ENCODE assay signal across 11 cellular contexts in the genomic region with DNA sequence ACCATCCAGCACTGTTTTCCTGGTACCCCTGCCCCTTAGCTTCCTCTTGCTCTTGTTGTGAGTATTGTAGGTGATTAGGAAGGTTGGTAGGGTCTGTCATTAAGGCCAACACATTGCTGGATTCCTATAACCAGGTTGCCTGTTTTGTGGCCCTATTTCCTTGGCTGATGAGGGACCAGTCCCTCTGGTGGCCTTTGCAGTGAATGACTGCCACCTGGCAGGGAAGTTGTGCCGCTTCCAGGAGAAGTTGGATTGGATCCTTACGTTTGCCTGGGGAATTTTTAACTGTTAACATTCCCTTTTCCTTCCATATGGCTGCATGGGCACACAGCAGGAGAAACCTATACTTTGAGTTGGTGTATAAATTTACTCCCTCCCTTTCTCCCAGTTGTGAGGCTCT. TPM values are rescaled to one million over a fixed set of nuclear protein-coding genes. Genes with fewer than 3 reads are reported as not detected.
DNase-seq lines count a peak whose midpoint lies in the region; ATAC-seq, FAIRE-seq and TF ChIP-seq lines count a peak whose summit lies in the region.
"Had no signal": no experiment of that assay in that cellular context is flagged by ENCODE, and none has a peak within 500 bp of the region (broad histone marks: within the 10 kb centered on the region; RNA-seq: fewer than 3 reads in every experiment).

No MANE protein-coding gene starts in this region.

- WGBS in GM12878 (ENCODE audit: insufficient coverage, insufficient replicate concordance, low lambda C conversion rate, missing lambda C conversion rate) = 76% methylated on average over 2 of the region's 2 CpGs
- 92% methylated on average over 2 of the region's 2 CpGs for WGBS in HepG2 (ENCODE audit: low lambda C conversion rate)

- TF ChIP-seq CTCF in BJ (IDR thresholded peaks at IDR 0.05; ENCODE audit: insufficient read depth, low read depth, low read length) (peak; percentile 29), GM12878 (IDR thresholded peaks at IDR 0.05 in 2 of 3, conservative IDR thresholded peaks at IDR 0.05 in 1 of 3; ENCODE audit: control insufficient read depth in 2 of 3, extremely low read depth in 1 of 3, insufficient read depth in 1 of 3, low read depth in 3 of 3, low read length in 3 of 3) (peak; percentile 17 to 39 (median 21); a peak in 3 of 6 replicates), HepG2 (CRISPR knock-in tag; IDR thresholded peaks at IDR 0.05) (peak; percentile 39)

- H2AFZ ChIP-seq in GM12878 (ENCODE audit: control insufficient read depth, low read depth, low read length) (no peak overlapping the region), HepG2 (ENCODE audit: low read length) (no peak overlapping the region)

- H4K20me1 ChIP-seq in GM12878 (ENCODE audit: control insufficient read depth, insufficient read depth) = no peaks in the 10 kb centered on the region
- no peaks in the 10 kb centered on the region for H4K20me1 ChIP-seq in HepG2 (ENCODE audit: insufficient read depth, low read length)

- POLR2A ChIA-PET in BJ (lab: Charles Lee) (no interaction called here), GM12878 (lab: Charles Lee) (no interaction called here), HepG2 (lab: Yijun Ruan, JAX) (no interaction called here)

- TF ChIP-seq RAD21 in GM12878 (IDR thresholded peaks at IDR 0.05; ENCODE audit: insufficient read depth, low read depth, low read length) (0 out of 2 replicates have a peak, but pooled peaks have one; percentile 8), HepG2 (CRISPR knock-in tag; IDR thresholded peaks at IDR 0.05) (peak; percentile 50; the same call in 1 of the 2 replicates)

- TF ChIP-seq POLR2A in GM12878 (IDR thresholded peaks at IDR 0.05; ENCODE audit: low read depth, low read length) (no peak), HepG2 (IDR thresholded peaks at IDR 0.05; ENCODE audit: insufficient read depth in 1 of 2, low read depth in 2 of 2, low read length in 2 of 2) (no peak)

- no peaks in the 10 kb centered on the region for H3K4me1 ChIP-seq in GM12878 (ENCODE audit: control insufficient read depth, insufficient read depth, low read length)
- no peaks in the 10 kb centered on the region for H3K4me1 ChIP-seq in HepG2 (ENCODE audit: insufficient read depth, low read length)

- SMC1A ChIA-PET in GM12878 (lab: Charles Lee; ENCODE audit: uncharacterized antibody, unreplicated experiment) = no interaction called here

- ATAC-seq in GM12878 (no peak), HepG2 (peak; percentile 77), HG03520 (IDR thresholded peaks at IDR 0.05; ENCODE audit: unreplicated experiment) (no peak)
- no peak for ATAC-seq in stimulated activated naive CD8-positive, alpha-beta T cell treated with anti-CD3 and anti-CD28 coated beads, Interleukin-15, Interleukin-2, amounts not matched to agents 100 U/mL and 50 U/mL, for 24 hours

- in situ Hi-C loops in GM12878 (cut with MboI) = no loop called here
- in situ Hi-C loops in HepG2 (cut with HindIII; ENCODE audit: extremely low pct_ligation_motif_present, low pct_unique_long_range_greater_than_20kb) = loop anchor here (5.0 kb wide), 1 partner anchor 78 kb away; no protein-coding TSS in a partner anchor

- CTCF ChIA-PET in BJ (lab: Yijun Ruan, JAX) (interaction anchor here (0.9 to 1.4 kb wide), 2 partner anchors 16 to 21 kb away, joined by 3 read pairs; no protein-coding TSS in a partner anchor), GM12878 (lab: Yijun Ruan, JAX) (no interaction called here), HepG2 (lab: Yijun Ruan, JAX; ENCODE audit: low intra/inter-chr PET ratio, low total read pairs) (interaction anchor here (0.9 to 1.3 kb wide), 3 partner anchors 15 to 89 kb away, joined by 3 to 4 read pairs (median 3); no protein-coding TSS in a partner anchor)
- CTCF ChIA-PET in activated naive CD4-positive, alpha-beta T cell treated with anti-CD3 and anti-CD28 coated beads for 36 hours (lab: Charles Lee) = interaction anchor here (0.6 kb wide), 1 partner anchor 52 kb away, joined by 3 read pairs; no protein-coding TSS in a partner anchor

- H3K4me3 ChIP-seq in BJ (ENCODE audit: low read depth, low read length) (no peak overlapping the region), H7 (ENCODE audit: insufficient read depth, low read depth, low read length) (no peak overlapping the region), GM12878 (no peak overlapping the region), HepG2 (replicated peaks in 1 of 3; ENCODE audit: insufficient read depth in 1 of 3, low read depth in 2 of 3, low read length in 3 of 3) (no peak overlapping the region)
- H3K4me3 ChIP-seq: smooth muscle cell had no signal

- no peak overlapping the region for H3K9ac ChIP-seq in GM12878 (ENCODE audit: control insufficient read depth, insufficient read depth, low read length)
- H3K9ac ChIP-seq in HepG2 (ENCODE audit: insufficient read depth, low read depth, low read length) = no peak overlapping the region

- no TSS peak for BruUV-seq in GM12878 (replicated peaks; lab: Mats Ljungman, UMichigan)
- no TSS peak for BruUV-seq in HepG2 (replicated peaks; lab: Mats Ljungman, UMichigan)

- RAD21 ChIA-PET in GM12878 (lab: Charles Lee; ENCODE audit: unreplicated experiment) = no interaction called here

- no peak for DNase-seq in BJ (ENCODE audit: low read depth)
- peak; percentile 44 for DNase-seq in H7
- DNase-seq in GM12878 (ENCODE audit: low read depth, low spot score) = no peak
- DNase-seq in HepG2 (ENCODE audit: low spot score) = no peak
- DNase-seq in activated T-helper 2 cell treated with anti-CD3 and anti-CD28 coated beads, Interferon-gamma antibody, Interleukin-2, Interleukin-4, amounts not matched to agents 10 μg/mL and 5 μg/mL and 100 μg/mL, durations not matched to agents 14 hours and 24 hours and 36 hours (ENCODE audit: low spot score) = no peak
- DNase-seq in stimulated activated naive CD8-positive, alpha-beta T cell treated with anti-CD3 and anti-CD28 coated beads, Interleukin-15, Interleukin-2, amounts not matched to agents 100 U/mL and 50 U/mL, for 24 hours = no peak
- DNase-seq in activated naive CD4-positive, alpha-beta T cell treated with anti-CD3 and anti-CD28 coated beads for 36 hours = no peak
- DNase-seq: NCI-H2227 treated with DMSO at 0.1 percent for 48 hours, SW 1271 had no signal

- no peaks in the 10 kb centered on the region for H3K27me3 ChIP-seq in BJ (ENCODE audit: control insufficient read depth, insufficient read depth, low read length)
- no peaks in the 10 kb centered on the region for H3K27me3 ChIP-seq in H7 (ENCODE audit: control insufficient read depth, insufficient read depth, low read length)
- H3K27me3 ChIP-seq in GM12878 (replicated peaks in 1 of 2; ENCODE audit: control insufficient read depth in 2 of 2, insufficient read depth in 2 of 2, low read length in 1 of 2) = no peaks in the 10 kb centered on the region
- no peaks in the 10 kb centered on the region for H3K27me3 ChIP-seq in HepG2 (ENCODE audit: control insufficient read depth in 1 of 2, insufficient read depth in 2 of 2, low read length in 2 of 2)

- H3K4me2 ChIP-seq in GM12878 (ENCODE audit: control insufficient read depth, insufficient read depth) (no peak overlapping the region), HepG2 (ENCODE audit: low read depth, low read length) (no peak overlapping the region)
- H3K4me2 ChIP-seq: smooth muscle cell had no signal

- no peak overlapping the region for H3K27ac ChIP-seq in GM12878 (ENCODE audit: control insufficient read depth, insufficient read depth)
- H3K27ac ChIP-seq in HepG2 (ENCODE audit: extremely low read length, insufficient read depth, low read length) = no peak overlapping the region

- FAIRE-seq in GM12878 (lab: Jason Lieb, UNC) (peak; percentile 13), HepG2 (lab: Jason Lieb, UNC) (peak; percentile 62)

- peaks cover 9% of the 10 kb centered on the region; the same call in 1 of the 2 replicates for H3K36me3 ChIP-seq in BJ (ENCODE audit: control insufficient read depth, insufficient read depth, low read length)
- H3K36me3 ChIP-seq in H7 (replicated peaks; ENCODE audit: control insufficient read depth, insufficient read depth, low read length) = peaks cover 23% of the 10 kb centered on the region
- peaks cover 1 to 10% of the 10 kb centered on the region in 2 experiments; a peak in 2 of 4 replicates for H3K36me3 ChIP-seq in GM12878 (ENCODE audit: control insufficient read depth in 2 of 2, insufficient read depth in 2 of 2, low read length in 1 of 2)
- H3K36me3 ChIP-seq in HepG2 (replicated peaks in 1 of 2; ENCODE audit: control insufficient read depth in 1 of 2, insufficient read depth in 2 of 2, low read length in 2 of 2) = peaks cover 24 to 63% of the 10 kb centered on the region in 2 experiments

- H3K9me3 Mint-ChIP-seq in activated T-helper 2 cell treated with anti-CD3 and anti-CD28 coated beads, Interferon-gamma antibody, Interleukin-2, Interleukin-4, amounts not matched to agents 10 μg/mL and 5 μg/mL and 100 μg/mL, durations not matched to agents 14 hours and 24 hours and 36 hours = no peaks in the 10 kb centered on the region
- H3K9me3 Mint-ChIP-seq in activated naive CD4-positive, alpha-beta T cell treated with anti-CD3 and anti-CD28 coated beads for 36 hours = no peaks in the 10 kb centered on the region

- H3K27ac Mint-ChIP-seq in activated T-helper 2 cell treated with anti-CD3 and anti-CD28 coated beads, Interferon-gamma antibody, Interleukin-2, Interleukin-4, amounts not matched to agents 10 μg/mL and 5 μg/mL and 100 μg/mL, durations not matched to agents 14 hours and 24 hours and 36 hours = no peak overlapping the region
- no peak overlapping the region for H3K27ac Mint-ChIP-seq in activated naive CD4-positive, alpha-beta T cell treated with anti-CD3 and anti-CD28 coated beads for 36 hours

- H3K79me2 ChIP-seq in GM12878 (ENCODE audit: control insufficient read depth, insufficient read depth, low read length) = no peaks in the 10 kb centered on the region
- no peaks in the 10 kb centered on the region for H3K79me2 ChIP-seq in HepG2 (ENCODE audit: insufficient read depth, low read length)

- TF ChIP-seq EP300 in GM12878 (IDR thresholded peaks at IDR 0.05; ENCODE audit: borderline replicate concordance in 1 of 2, control insufficient read depth in 1 of 2, low read depth in 2 of 2, low read length in 2 of 2) = no peak
- no peak for TF ChIP-seq EP300 in HepG2 (IDR thresholded peaks at IDR 0.05; ENCODE audit: low read depth in 2 of 2, low read length in 2 of 2)
- no peak for TF ChIP-seq EP300 in HepG2 (CRISPR knock-in tag; IDR thresholded peaks at IDR 0.05; ENCODE audit: borderline replicate concordance)

- no peak overlapping the region for H3K4me3 Mint-ChIP-seq in activated T-helper 2 cell treated with anti-CD3 and anti-CD28 coated beads, Interferon-gamma antibody, Interleukin-2, Interleukin-4, amounts not matched to agents 10 μg/mL and 5 μg/mL and 100 μg/mL, durations not matched to agents 14 hours and 24 hours and 36 hours (ENCODE audit: low read depth)
- no peak overlapping the region for H3K4me3 Mint-ChIP-seq in activated naive CD4-positive, alpha-beta T cell treated with anti-CD3 and anti-CD28 coated beads for 36 hours

- peaks cover 23% of the 10 kb centered on the region for H3K36me3 Mint-ChIP-seq in activated T-helper 2 cell treated with anti-CD3 and anti-CD28 coated beads, Interferon-gamma antibody, Interleukin-2, Interleukin-4, amounts not matched to agents 10 μg/mL and 5 μg/mL and 100 μg/mL, durations not matched to agents 14 hours and 24 hours and 36 hours (ENCODE audit: low read depth)
- peaks cover 15% of the 10 kb centered on the region for H3K36me3 Mint-ChIP-seq in activated naive CD4-positive, alpha-beta T cell treated with anti-CD3 and anti-CD28 coated beads for 36 hours (ENCODE audit: low read depth)

- H3K27me3 Mint-ChIP-seq in activated T-helper 2 cell treated with anti-CD3 and anti-CD28 coated beads, Interferon-gamma antibody, Interleukin-2, Interleukin-4, amounts not matched to agents 10 μg/mL and 5 μg/mL and 100 μg/mL, durations not matched to agents 14 hours and 24 hours and 36 hours (ENCODE audit: low read depth) = no peaks in the 10 kb centered on the region
- no peaks in the 10 kb centered on the region for H3K27me3 Mint-ChIP-seq in activated naive CD4-positive, alpha-beta T cell treated with anti-CD3 and anti-CD28 coated beads for 36 hours (ENCODE audit: low read depth)

- no peaks in the 10 kb centered on the region for H3K9me3 ChIP-seq in GM12878 (replicated peaks; ENCODE audit: control insufficient read depth, insufficient read depth, low read length)
- no peaks in the 10 kb centered on the region for H3K9me3 ChIP-seq in HepG2 (ENCODE audit: low read length)

- no peaks in the 10 kb centered on the region for H3K4me1 Mint-ChIP-seq in activated T-helper 2 cell treated with anti-CD3 and anti-CD28 coated beads, Interferon-gamma antibody, Interleukin-2, Interleukin-4, amounts not matched to agents 10 μg/mL and 5 μg/mL and 100 μg/mL, durations not matched to agents 14 hours and 24 hours and 36 hours (ENCODE audit: low read depth)
- no peaks in the 10 kb centered on the region for H3K4me1 Mint-ChIP-seq in activated naive CD4-positive, alpha-beta T cell treated with anti-CD3 and anti-CD28 coated beads for 36 hours (ENCODE audit: low read depth)

- intact Hi-C loops in GM12878 (cut with micrococcal nuclease; ENCODE audit: unreplicated experiment) = no loop called here
- intact Hi-C loops in HepG2 (cut with micrococcal nuclease; ENCODE audit: unreplicated experiment) = no loop called here
- intact Hi-C loops in activated T-helper 2 cell treated with anti-CD3 and anti-CD28 coated beads, Interferon-gamma antibody, Interleukin-2, Interleukin-4, amounts not matched to agents 10 μg/mL and 5 μg/mL and 100 μg/mL, durations not matched to agents 14 hours and 24 hours and 36 hours (cut with micrococcal nuclease) = no loop called here
- intact Hi-C loops in activated naive CD4-positive, alpha-beta T cell treated with anti-CD3 and anti-CD28 coated beads for 36 hours (cut with micrococcal nuclease) = no loop called here

RNA-seq across cellular contexts. Expression of gene LCMT1, which starts 32.4 kb away (rescaled TPM):
- polyA plus RNA-seq in BJ (2011; rRNA removed) = 32.2 and 39.6 TPM in 2 replicates
- polyA minus RNA-seq in BJ (2011; rRNA and poly(A)+ RNA removed) = 25.0 and 34.3 TPM in 2 replicates
- total RNA-seq in H7 (2014; rRNA removed; shearing (Covaris generic)) = 32.5 and 37.6 TPM in 2 replicates
- total RNA-seq in GM12878 (2013; cell fraction: nucleolus; rRNA removed) = 45.0 and 52.6 TPM in 2 replicates
- 22.3 and 24.8 TPM in 2 replicates for total RNA-seq in GM12878 (2014; rRNA removed)
- total RNA-seq in GM12878 (2014; rRNA removed; fragmentation: Illumina TruSeq; extraction: Trizol) = 19.7 and 20.2 TPM in 2 replicates
- total RNA-seq in GM12878 (2021) = 35.6 and 37.0 TPM in 2 replicates
- 29.4 TPM for polyA plus RNA-seq in GM12878 (2011; ENCODE audit: low read depth)
- 31.2 and 36.2 TPM in 2 replicates for polyA plus RNA-seq in GM12878 (2011; rRNA removed)
- 25.4 and 27.3 TPM in 2 replicates for polyA plus RNA-seq in GM12878 (2011; cell fraction: cytosol; rRNA removed)
- 20.8 and 23.2 TPM in 2 replicates for polyA plus RNA-seq in GM12878 (2011; cell fraction: nucleus; rRNA removed)
- 30.4 and 37.0 TPM in 2 replicates for polyA plus RNA-seq in GM12878 (2012)
- polyA plus RNA-seq in GM12878 (2014; fragmentation: Illumina TruSeq; extraction: Trizol) = 30.9 and 35.5 TPM in 2 replicates
- 10 to 100 TPM; 34.1 to 37.8 TPM for polyA plus RNA-seq in GM12878 (2014; fragmentation: Nextera tagmentation; extraction: Ambion mirVana)
- polyA plus RNA-seq in GM12878 (2014; rRNA removed) = 22.2 and 24.3 TPM in 2 replicates
- polyA plus RNA-seq in GM12878 (2016; fragmentation: Nextera tagmentation; extraction: Ambion mirVana) = 10 to 100 TPM; 45.6 to 51.2 TPM
- polyA minus RNA-seq in GM12878 (2011; rRNA and poly(A)+ RNA removed) = 28.6 and 33.3 TPM in 2 replicates
- polyA minus RNA-seq in GM12878 (2011; cell fraction: cytosol; rRNA and poly(A)+ RNA removed) = 14.2 and 15.3 TPM in 2 replicates
- 15.6 and 24.3 TPM in 2 replicates for polyA minus RNA-seq in GM12878 (2011; cell fraction: nucleus; rRNA and poly(A)+ RNA removed)
- 48.7 and 56.5 TPM in 2 replicates for total RNA-seq in HepG2 (2016; rRNA removed; fragmentation: Illumina TruSeq; extraction: Trizol)
- 67.0 and 75.9 TPM in 2 replicates for total RNA-seq in HepG2 (2016; cell fraction: cytosol; rRNA removed; fragmentation: Illumina TruSeq; extraction: Trizol; ENCODE audit: low read depth)
- 51.5 and 57.1 TPM in 2 replicates for total RNA-seq in HepG2 (2016; cell fraction: insoluble cytoplasmic fraction; rRNA removed; fragmentation: Illumina TruSeq; extraction: Trizol)
- total RNA-seq in HepG2 (2016; cell fraction: membrane; rRNA removed; fragmentation: Illumina TruSeq; extraction: Trizol) = 81.3 and 87.0 TPM in 2 replicates
- 28.0 and 34.4 TPM in 2 replicates for total RNA-seq in HepG2 (2016; cell fraction: nucleus; rRNA removed; fragmentation: Illumina TruSeq; extraction: Trizol)
- 41.2 and 43.7 TPM in 2 replicates for polyA plus RNA-seq in HepG2 (2011; rRNA removed)
- polyA plus RNA-seq in HepG2 (2011; cell fraction: cytosol; rRNA removed) = 42.6 and 51.2 TPM in 2 replicates
- 23.2 and 26.4 TPM in 2 replicates for polyA plus RNA-seq in HepG2 (2011; cell fraction: nucleus; rRNA removed)
- polyA plus RNA-seq in HepG2 (2012) = 67.7 and 68.8 TPM in 2 replicates
- polyA plus RNA-seq in HepG2 (2016; cell fraction: cytosol; fragmentation: Illumina TruSeq; extraction: Trizol; ENCODE audit: low read depth) = 61.9 and 62.5 TPM in 2 replicates
- polyA plus RNA-seq in HepG2 (2016; cell fraction: insoluble cytoplasmic fraction; fragmentation: Illumina TruSeq; extraction: Trizol; ENCODE audit: low read depth) = 64.0 and 66.9 TPM in 2 replicates
- polyA plus RNA-seq in HepG2 (2016; cell fraction: membrane; fragmentation: Illumina TruSeq; extraction: Trizol; ENCODE audit: low read depth) = 79.0 and 84.0 TPM in 2 replicates
- polyA plus RNA-seq in HepG2 (2016; cell fraction: nucleus; fragmentation: Illumina TruSeq; extraction: Trizol; ENCODE audit: insufficient read depth, low read depth) = 40.6 and 45.1 TPM in 2 replicates
- polyA minus RNA-seq in HepG2 (2011; rRNA and poly(A)+ RNA removed; ENCODE audit: low replicate concordance) = 27.8 and 49.9 TPM in 2 replicates
- polyA minus RNA-seq in HepG2 (2011; cell fraction: cytosol; rRNA and poly(A)+ RNA removed) = 31.9 and 34.4 TPM in 2 replicates
- 43.3 and 57.2 TPM in 2 replicates for polyA minus RNA-seq in HepG2 (2011; cell fraction: nucleus; rRNA and poly(A)+ RNA removed)
- total RNA-seq in activated T-helper 2 cell treated with anti-CD3 and anti-CD28 coated beads, Interferon-gamma antibody, Interleukin-2, Interleukin-4, amounts not matched to agents 10 μg/mL and 5 μg/mL and 100 μg/mL, durations not matched to agents 14 hours and 24 hours and 36 hours = 34.1 and 38.6 TPM in 2 replicates
- total RNA-seq in activated naive CD4-positive, alpha-beta T cell treated with anti-CD3 and anti-CD28 coated beads for 36 hours = 10 to 100 TPM; 34.7 to 35.3 TPM
